ENCODE assay signal across 39 cellular contexts in the genomic region with DNA sequence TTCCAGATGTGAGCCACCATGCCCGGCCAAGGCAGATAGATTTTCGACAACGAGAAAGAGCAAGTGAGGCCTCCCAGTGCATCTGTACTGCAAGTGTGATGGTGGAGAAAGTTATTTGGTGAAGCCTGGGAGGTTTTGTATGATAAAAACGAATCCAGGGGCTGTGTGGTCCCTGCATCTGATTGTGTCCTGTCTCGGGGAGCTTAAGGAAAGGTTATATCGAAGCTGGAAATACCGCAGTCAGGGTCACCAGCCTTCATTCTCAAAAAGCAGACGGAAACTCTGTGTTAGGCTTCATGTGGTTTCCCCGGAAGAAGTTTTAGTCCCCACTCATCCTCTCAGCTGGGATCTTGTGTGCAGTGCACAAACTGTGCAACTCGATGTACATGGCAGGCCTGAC. TPM values are rescaled to one million over a fixed set of nuclear protein-coding genes. Genes with fewer than 3 reads are reported as not detected.
"Had no signal": no experiment of that assay in that cellular context is flagged by ENCODE, and none has a peak within 500 bp of the region (broad histone marks: within the 10 kb centered on the region; RNA-seq: fewer than 3 reads in every experiment).

No MANE protein-coding gene starts in this region.

- H3K4me3 ChIP-seq: MG63 had no signal

- DNase-seq: Karpas-422, Kasumi-1, MG63, MM.1S, MV-4-11, NCI-H1048, NCI-H1092, NCI-H1092 treated with DMSO at 0.1 percent for 48 hours, NCI-H1105, NCI-H1105 treated with DMSO at 0.1 percent for 48 hours, NCI-H1417, NCI-H1417 treated with DMSO at 0.1 percent for 48 hours, NCI-H1436, NCI-H1436 treated with DMSO at 0.1 percent for 48 hours, NCI-H146, NCI-H1694, NCI-H1694 treated with DMSO at 0.1 percent for 48 hours, NCI-H187, NCI-H187 treated with DMSO at 0.1 percent for 48 hours, NCI-H1930, NCI-H2029, NCI-H2029 treated with DMSO at 0.1 percent for 48 hours, NCI-H2081, NCI-H2081 treated with DMSO at 0.1 percent for 48 hours, NCI-H2107, NCI-H2171, NCI-H2171 treated with DMSO at 0.1 percent for 48 hours, NCI-H226, NCI-H345, NCI-H446, NCI-H446 treated with DMSO at 0.1 percent for 48 hours, NCI-H510A, NCI-H510A treated with DMSO at 0.1 percent for 48 hours, NCI-H524, NCI-H524 treated with DMSO at 0.1 percent for 48 hours had no signal

- H3K9me3 ChIP-seq: MG63 had no signal

- H3K36me3 ChIP-seq: MG63 had no signal

RNA-seq across cellular contexts. Expression of a gene that starts 3.4 kb away (rescaled TPM):
- total RNA-seq: LHCN-M2, M059J, MCF 10A, NCI-H460 had no signal
